1 cellular context compared by ENCODE assay signal in genomic region chr1:115546846-115547245, GRCh38.
TF ChIP-seq lines count a peak whose summit lies in the region.

No MANE protein-coding gene starts in this region.

TF ChIP-seq in H1, 55 proteins besides CTCF, POLR2A, EP300 and RAD21 (continued from another document):
- no peak for TF ChIP-seq BACH1 (IDR thresholded peaks at IDR 0.05; ENCODE audit: low read length)
- TF ChIP-seq RBBP5 (IDR thresholded peaks at IDR 0.05; ENCODE audit: borderline replicate concordance, low read depth, low read length), result no peak
- no peak for TF ChIP-seq GTF2F1 (IDR thresholded peaks at IDR 0.05; ENCODE audit: borderline replicate concordance, low read depth, low read length)
- TF ChIP-seq KDM5A (IDR thresholded peaks at IDR 0.05; ENCODE audit: low read length), result no peak
- TF ChIP-seq ZNF274 (IDR thresholded peaks at IDR 0.05; ENCODE audit: borderline replicate concordance, extremely low read depth, low read length), result no peak
- TF ChIP-seq SUZ12 (IDR thresholded peaks at IDR 0.05; ENCODE audit: low read length), result no peak
